In the genomic region with DNA sequence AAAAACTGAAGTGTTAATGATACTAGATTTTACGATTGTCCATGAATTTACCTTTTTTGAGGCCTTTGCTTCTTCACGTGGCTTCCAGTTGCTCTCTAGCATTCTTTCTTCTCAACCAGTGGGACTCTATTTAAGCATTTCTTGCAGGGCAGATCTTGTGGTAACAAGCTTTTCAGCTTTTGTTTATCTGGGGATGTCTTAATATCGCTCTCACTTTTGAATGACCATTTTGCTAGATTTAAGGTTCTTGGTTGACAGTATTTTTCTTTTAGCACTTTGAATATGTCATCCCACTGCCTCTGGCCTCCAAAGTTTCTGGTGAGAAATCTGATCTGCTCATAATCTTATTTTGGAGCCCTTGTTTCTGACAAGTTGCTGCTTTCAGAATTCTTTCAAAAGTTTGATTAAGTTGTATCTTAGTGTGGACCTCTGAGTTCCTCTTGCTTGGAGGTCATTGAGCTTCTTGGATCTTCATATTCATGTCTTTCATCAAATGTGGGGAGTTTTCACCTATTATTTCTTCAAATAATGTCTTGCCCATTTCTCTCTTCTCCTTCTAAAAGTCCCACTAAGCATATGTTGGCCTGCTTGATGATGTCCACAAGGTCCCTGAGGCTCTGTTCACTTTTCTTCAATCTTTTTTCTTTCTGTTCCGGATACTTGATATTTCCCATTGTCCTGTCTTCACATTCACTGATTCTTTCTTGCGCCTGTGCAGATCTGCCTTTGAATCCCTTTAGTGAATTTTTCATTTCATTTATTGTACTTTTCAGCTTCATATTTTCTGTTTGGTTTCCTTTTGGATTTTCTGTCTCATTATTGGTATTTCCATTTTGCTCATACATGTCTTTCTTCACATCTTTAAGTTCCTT, we compare ENCODE assay signal across 19 cellular contexts. TPM values are rescaled to one million over a fixed set of nuclear protein-coding genes. Genes with fewer than 3 reads are reported as not detected.
A peak's percentile ranks its signal among the peaks of the same experiment; 100 is the strongest.
DNase-seq lines count a peak whose midpoint lies in the region; ATAC-seq and TF ChIP-seq lines count a peak whose summit lies in the region.
"Had no signal": no experiment of that assay in that cellular context is flagged by ENCODE, and none has a peak within 500 bp of the region (broad histone marks: within the 10 kb centered on the region; RNA-seq: fewer than 3 reads in every experiment).

No MANE protein-coding gene starts in this region.

- no peak for ATAC-seq in activated CD8-positive, alpha-beta memory T cell treated with anti-CD3 and anti-CD28 coated beads, Interleukin-2, amount 10 ng/mL, durations not matched to agents 7 days and 5 days
- ATAC-seq: Right ventricle myocardium inferior had no signal

- DNase-seq in activated CD8-positive, alpha-beta memory T cell treated with anti-CD3 and anti-CD28 coated beads, Interleukin-2, amount 10 ng/mL, durations not matched to agents 7 days and 5 days = no peak
- DNase-seq in activated CD8-positive, alpha-beta memory T cell treated with anti-CD3 and anti-CD28 coated beads, Interleukin-2, amount 50 U/mL, for 48 hours = no peak
- DNase-seq in CD4-positive, alpha-beta memory T cell = no peak
- DNase-seq in endodermal cell = no peak
- DNase-seq in activated effector memory CD4-positive, alpha-beta T cell treated with Interleukin-2 at 50 U/mL for 16 hours = no peak
- no peak for DNase-seq in type B pancreatic cell (ENCODE audit: extremely low spot score, unreplicated experiment)
- DNase-seq: ACHN, COR-L47, DMS153, GDM1, H7, NCI-H1092, NCI-H1436 treated with DMSO at 0.1 percent for 48 hours, NCI-H2029 treated with DMSO at 0.1 percent for 48 hours, NCI-H510A treated with DMSO at 0.1 percent for 48 hours, NCI-H774 had no signal

- CTCF ChIA-PET in activated CD8-positive, alpha-beta memory T cell treated with anti-CD3 and anti-CD28 coated beads, Interleukin-2, amount 10 ng/mL, durations not matched to agents 7 days and 5 days (lab: Charles Lee) = interaction anchor here (1.0 to 2.1 kb wide), 4 partner anchors 14 to 135 kb away, joined by 3 to 8 read pairs (median 6); no protein-coding TSS in a partner anchor
- CTCF ChIA-PET in CD4-positive, alpha-beta memory T cell (lab: Charles Lee; ENCODE audit: partially characterized antibody) = no interaction called here

- peaks cover 21% of the 10 kb centered on the region for H3K9me3 ChIP-seq in BLaER1
- peaks cover 0 to 11% of the 10 kb centered on the region in 2 donors for H3K9me3 ChIP-seq in CD4-positive, alpha-beta memory T cell (ENCODE audit: control insufficient read depth in 1 of 2, low read length in 2 of 2)
- peaks cover 13% of the 10 kb centered on the region for H3K9me3 ChIP-seq in endodermal cell (ENCODE audit: control insufficient read depth, low read length)

- POLR2A ChIA-PET in CD4-positive, alpha-beta memory T cell (lab: Charles Lee; ENCODE audit: partially characterized antibody) = interaction anchor here (1.1 kb wide), 1 partner anchor 12 kb away, joined by 3 read pairs; no protein-coding TSS in a partner anchor

- no peak for TF ChIP-seq CTCF in endodermal cell (conservative IDR thresholded peaks at IDR 0.05)
- TF ChIP-seq CTCF in type B pancreatic cell (conservative IDR thresholded peaks at IDR 0.05) = no peak

- H3K4me3 Mint-ChIP-seq in activated CD8-positive, alpha-beta memory T cell treated with anti-CD3 and anti-CD28 coated beads, Interleukin-2, amount 10 ng/mL, durations not matched to agents 7 days and 5 days = no peak overlapping the region
- H3K4me3 Mint-ChIP-seq in CD4-positive, alpha-beta memory T cell = peak overlapping the region in 2 of 8 donors; percentile 9 to 47
- H3K4me3 Mint-ChIP-seq in endodermal cell (no peak overlapping the region), type B pancreatic cell (no peak overlapping the region)

- H4K20me1 ChIP-seq in BLaER1 = peaks cover 68% of the 10 kb centered on the region

- H3K27me3 ChIP-seq in BLaER1 = no peaks in the 10 kb centered on the region
- H3K27me3 ChIP-seq in CD4-positive, alpha-beta memory T cell (ENCODE audit: insufficient read depth, low read length) = no peaks in the 10 kb centered on the region
- no peaks in the 10 kb centered on the region for H3K27me3 ChIP-seq in endodermal cell (ENCODE audit: control insufficient read depth, insufficient read depth, low read length, poor library complexity, severe bottlenecking)

- H3K36me3 Mint-ChIP-seq in activated CD8-positive, alpha-beta memory T cell treated with anti-CD3 and anti-CD28 coated beads, Interleukin-2, amount 10 ng/mL, durations not matched to agents 7 days and 5 days = peaks cover 81% of the 10 kb centered on the region
- peaks cover 84 to 89% of the 10 kb centered on the region in 2 donors for H3K36me3 Mint-ChIP-seq in CD4-positive, alpha-beta memory T cell
- H3K36me3 Mint-ChIP-seq in endodermal cell (ENCODE audit: low read depth) = peaks cover 80% of the 10 kb centered on the region
- H3K36me3 Mint-ChIP-seq in type B pancreatic cell = peaks cover 56% of the 10 kb centered on the region

- peaks cover 13% of the 10 kb centered on the region for H3K9me3 Mint-ChIP-seq in activated CD8-positive, alpha-beta memory T cell treated with anti-CD3 and anti-CD28 coated beads, Interleukin-2, amount 10 ng/mL, durations not matched to agents 7 days and 5 days (ENCODE audit: low read depth)
- H3K9me3 Mint-ChIP-seq in CD4-positive, alpha-beta memory T cell = peaks cover 4 to 27% (median 16%) of the 10 kb centered on the region in 8 donors
- peaks cover 6% of the 10 kb centered on the region for H3K9me3 Mint-ChIP-seq in endodermal cell
- H3K9me3 Mint-ChIP-seq in type B pancreatic cell = peaks cover 15% of the 10 kb centered on the region

- peaks cover 36% of the 10 kb centered on the region for H3K4me1 Mint-ChIP-seq in activated CD8-positive, alpha-beta memory T cell treated with anti-CD3 and anti-CD28 coated beads, Interleukin-2, amount 10 ng/mL, durations not matched to agents 7 days and 5 days
- H3K4me1 Mint-ChIP-seq in CD4-positive, alpha-beta memory T cell = peaks cover 27 to 40% (median 36%) of the 10 kb centered on the region in 4 donors
- H3K4me1 Mint-ChIP-seq in endodermal cell (no peaks in the 10 kb centered on the region), type B pancreatic cell (ENCODE audit: unreplicated experiment) (no peaks in the 10 kb centered on the region)

- WGBS in endodermal cell (ENCODE audit: insufficient coverage in 1 of 2, insufficient read length in 1 of 2), 2 experiments = 82 to 92% methylated on average over 3 to 5 of the region's 5 CpGs

- H3K27ac Mint-ChIP-seq in activated CD8-positive, alpha-beta memory T cell treated with anti-CD3 and anti-CD28 coated beads, Interleukin-2, amount 10 ng/mL, durations not matched to agents 7 days and 5 days = peak overlapping the region; percentile 69
- H3K27ac Mint-ChIP-seq in CD4-positive, alpha-beta memory T cell = peak overlapping the region in 4 of 7 donors; percentile 25 to 87 (median 55)
- H3K27ac Mint-ChIP-seq in endodermal cell = no peak overlapping the region
- H3K27ac Mint-ChIP-seq in type B pancreatic cell = no peak overlapping the region

- H3K9ac ChIP-seq in BLaER1 (no peak overlapping the region), endodermal cell (ENCODE audit: extremely low read depth, low read length, poor library complexity, severe bottlenecking) (no peak overlapping the region)

- intact Hi-C loops in CD4-positive, alpha-beta memory T cell (cut with micrococcal nuclease) = no loop called here

- H3K36me3 ChIP-seq in BLaER1 (peaks cover 99% of the 10 kb centered on the region), endodermal cell (ENCODE audit: control insufficient read depth, insufficient read depth, low read length) (peaks cover 92% of the 10 kb centered on the region)
- H3K36me3 ChIP-seq in CD4-positive, alpha-beta memory T cell (ENCODE audit: insufficient read depth, low read length) = peaks cover 75% of the 10 kb centered on the region

- H3K27me3 Mint-ChIP-seq in activated CD8-positive, alpha-beta memory T cell treated with anti-CD3 and anti-CD28 coated beads, Interleukin-2, amount 10 ng/mL, durations not matched to agents 7 days and 5 days = no peaks in the 10 kb centered on the region
- H3K27me3 Mint-ChIP-seq in CD4-positive, alpha-beta memory T cell = no peaks in the 10 kb centered on the region
- H3K27me3 Mint-ChIP-seq in endodermal cell (ENCODE audit: insufficient read depth) = no peaks in the 10 kb centered on the region
- H3K27me3 Mint-ChIP-seq in type B pancreatic cell = no peaks in the 10 kb centered on the region

- no peak overlapping the region for H3K4me2 ChIP-seq in BLaER1

- H3K4me1 ChIP-seq in BLaER1 (peaks cover 21% of the 10 kb centered on the region), endodermal cell (ENCODE audit: control insufficient read depth, insufficient read depth, low read length) (no peaks in the 10 kb centered on the region)
- H3K4me1 ChIP-seq in CD4-positive, alpha-beta memory T cell (ENCODE audit: insufficient read depth, low read length) = peaks cover 20% of the 10 kb centered on the region

- H3K4me3 ChIP-seq in BLaER1 (0 out of 2 replicates have a peak overlapping the region, but pooled peaks have one; percentile 1), endodermal cell (ENCODE audit: low read length) (peak overlapping the region; percentile 11)
- H3K4me3 ChIP-seq in CD4-positive, alpha-beta memory T cell (ENCODE audit: low read length in 2 of 2) = no peak overlapping the region

- H3K27ac ChIP-seq in BLaER1 = no peak overlapping the region
- no peak overlapping the region for H3K27ac ChIP-seq in CD4-positive, alpha-beta memory T cell (ENCODE audit: low read depth, low read length)
- H3K27ac ChIP-seq in endodermal cell (ENCODE audit: low read depth, low read length) = no peak overlapping the region
- H3K27ac ChIP-seq: C4-2B had no signal

RNA-seq across cellular contexts. Expression of gene EXOC3, which starts 8.8 kb away (rescaled TPM):
- 10 to 100 TPM; 68.2 to 71.2 TPM for total RNA-seq in activated CD8-positive, alpha-beta memory T cell treated with anti-CD3 and anti-CD28 coated beads, Interleukin-2, amount 10 ng/mL, durations not matched to agents 7 days and 5 days
- 10 to 100 TPM; 83.0 to 96.1 TPM for total RNA-seq in CD4-positive, alpha-beta memory T cell
- polyA plus RNA-seq in CD4-positive, alpha-beta memory T cell = 10 to 100 TPM; 32.0 to 42.8 TPM
- 10 to 100 TPM; 38.6 to 53.7 TPM for total RNA-seq in endodermal cell
- polyA plus RNA-seq in endodermal cell (2013, experiment 1 of 2) = 41.4 TPM
- polyA plus RNA-seq in endodermal cell (2013, experiment 2 of 2) = 38.3 TPM
- 62.9 and 64.6 TPM in 2 replicates for total RNA-seq in type B pancreatic cell (ENCODE audit: low replicate concordance)

Comparison
In these comparisons a context has a peak if more than half of its experiments do, and no peak if none do; other contexts are left out.
1. H3K27ac Mint-ChIP-seq: peak in activated CD8-positive, alpha-beta memory T cell treated with anti-CD3 and anti-CD28 coated beads, Interleukin-2, amount 10 ng/mL, durations not matched to agents 7 days and 5 days (single experiment) and CD4-positive, alpha-beta memory T cell (4 of 7); none in endodermal cell (single experiment) and type B pancreatic cell (single experiment).
2. H3K4me3 ChIP-seq: peak in BLaER1 (single experiment) and endodermal cell (single experiment); none in CD4-positive, alpha-beta memory T cell (0 of 2).